1 cellular context compared by ENCODE assay signal in genomic region chr14:95272057-95272456, GRCh38.
TF ChIP-seq lines count a peak whose summit lies in the region.

No MANE protein-coding gene starts in this region.

TF ChIP-seq in WTC11, 78 proteins besides CTCF, POLR2A, EP300 and RAD21 (continued from another document):
- no peak for TF ChIP-seq ZNF512 (CRISPR knock-in tag; IDR thresholded peaks at IDR 0.05; ENCODE audit: borderline replicate concordance)
- no peak for TF ChIP-seq IRF1 (CRISPR knock-in tag; IDR thresholded peaks at IDR 0.05)
- TF ChIP-seq ZMAT4 (CRISPR knock-in tag; IDR thresholded peaks at IDR 0.05), result no peak
- TF ChIP-seq ZNF219 (CRISPR knock-in tag; IDR thresholded peaks at IDR 0.05; ENCODE audit: borderline replicate concordance), result no peak
- TF ChIP-seq FOXK1 (CRISPR knock-in tag; IDR thresholded peaks at IDR 0.05), result no peak
- no peak for TF ChIP-seq ZNF416 (CRISPR knock-in tag; IDR thresholded peaks at IDR 0.05)
- TF ChIP-seq ESRRA (CRISPR knock-in tag; IDR thresholded peaks at IDR 0.05; ENCODE audit: borderline replicate concordance), result no peak
- TF ChIP-seq MYBL2 (CRISPR knock-in tag; IDR thresholded peaks at IDR 0.05), result no peak
- TF ChIP-seq, protein P1, sequence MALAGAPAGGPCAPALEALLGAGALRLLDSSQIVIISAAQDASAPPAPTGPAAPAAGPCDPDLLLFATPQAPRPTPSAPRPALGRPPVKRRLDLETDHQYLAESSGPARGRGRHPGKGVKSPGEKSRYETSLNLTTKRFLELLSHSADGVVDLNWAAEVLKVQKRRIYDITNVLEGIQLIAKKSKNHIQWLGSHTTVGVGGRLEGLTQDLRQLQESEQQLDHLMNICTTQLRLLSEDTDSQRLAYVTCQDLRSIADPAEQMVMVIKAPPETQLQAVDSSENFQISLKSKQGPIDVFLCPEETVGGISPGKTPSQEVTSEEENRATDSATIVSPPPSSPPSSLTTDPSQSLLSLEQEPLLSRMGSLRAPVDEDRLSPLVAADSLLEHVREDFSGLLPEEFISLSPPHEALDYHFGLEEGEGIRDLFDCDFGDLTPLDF (CRISPR knock-in tag; IDR thresholded peaks at IDR 0.05), result no peak
- TF ChIP-seq CREB1 (CRISPR knock-in tag; IDR thresholded peaks at IDR 0.05), result no peak
- TF ChIP-seq SMAD3 (CRISPR knock-in tag; IDR thresholded peaks at IDR 0.05; ENCODE audit: borderline replicate concordance), result no peak
- TF ChIP-seq SOX15 (CRISPR knock-in tag; IDR thresholded peaks at IDR 0.05), result no peak
- no peak for TF ChIP-seq ZNF317 (CRISPR knock-in tag; IDR thresholded peaks at IDR 0.05; ENCODE audit: borderline replicate concordance, low read depth)
- no peak for TF ChIP-seq TCF7 (CRISPR knock-in tag; IDR thresholded peaks at IDR 0.05; ENCODE audit: low read depth)
